ENCODE assay signal across 15 cellular contexts in genomic region chr10:129601737-129602136, GRCh38.
DNase-seq lines count a peak whose midpoint lies in the region; ATAC-seq and TF ChIP-seq lines count a peak whose summit lies in the region.
"Had no signal": no experiment of that assay in that cellular context is flagged by ENCODE, and none has a peak within 500 bp of the region (broad histone marks: within the 10 kb centered on the region; RNA-seq: fewer than 3 reads in every experiment).

No MANE protein-coding gene starts in this region.

- peak; percentile 48 for DNase-seq in GM10248 (ENCODE audit: extremely low spot score)
- DNase-seq in kidney glomerular epithelial cell (lab: John Stamatoyannopoulos, UW) = peak; percentile 28
- DNase-seq in stimulated activated CD4-positive, alpha-beta T cell treated with anti-CD3 and anti-CD28 coated beads, Interleukin-2, amount 100 ng/mL, for 48 hours = no peak
- no peak for DNase-seq in RWPE1 (ENCODE audit: low spot score)
- no peak for DNase-seq in NCI-H510A (lab: John Stamatoyannopoulos, UW)
- DNase-seq: activated CD4-positive, CD25-positive, alpha-beta regulatory T cell treated with anti-CD3 and anti-CD28 coated beads, Interleukin-2, amount 50 U/mL, for 72 hours; activated gamma-delta T cell; foreskin fibroblast; GF-D8; NCI-H2107; NCI-H774; RPMI8226 had no signal

- peak; percentile 30 for ATAC-seq in GM19035 (IDR thresholded peaks at IDR 0.05; ENCODE audit: unreplicated experiment)
- ATAC-seq in HG03196 (IDR thresholded peaks at IDR 0.05; ENCODE audit: unreplicated experiment) = peak; percentile 40
- ATAC-seq in GM21526 (IDR thresholded peaks at IDR 0.05; ENCODE audit: low FRiP score, unreplicated experiment) = no peak

- CTCF ChIA-PET in GM10248 (lab: Yijun Ruan, JAX) (interaction anchor here (1.8 kb wide), 1 partner anchor 8 kb away, joined by 4 read pairs; no protein-coding TSS in a partner anchor), RWPE1 (lab: Yijun Ruan, JAX) (no interaction called here)

- POLR2A ChIA-PET in GM10248 (lab: Yijun Ruan, JAX) = no interaction called here
- POLR2A ChIA-PET in RWPE1 (lab: Yijun Ruan, JAX; ENCODE audit: low non-redundant PET) = no interaction called here

- no peak overlapping the region for H3K27ac ChIP-seq in RWPE1

- TF ChIP-seq CTCF in GM10248 (IDR thresholded peaks at IDR 0.05; ENCODE audit: control extremely low read depth, extremely low read depth, low read depth, missing control alignments) = no peak
- no peak for TF ChIP-seq CTCF in RWPE1 (conservative IDR thresholded peaks at IDR 0.05; ENCODE audit: low read depth)

Comparison
In these comparisons a context has a peak if more than half of its experiments do, and no peak if none do; other contexts are left out.
1. DNase-seq: peak in GM10248 (single experiment) and kidney glomerular epithelial cell (single experiment); none in stimulated activated CD4-positive, alpha-beta T cell treated with anti-CD3 and anti-CD28 coated beads, Interleukin-2, amount 100 ng/mL, for 48 hours (0 of 2), RWPE1 (single experiment) and NCI-H510A (single experiment).